Comparison of ENCODE assay signal across 1 cellular context in genomic region chr6:83847179-83847578, GRCh38.
TF ChIP-seq lines count a peak whose summit lies in the region.

No MANE protein-coding gene starts in this region.

TF ChIP-seq in HEK293, 187 proteins besides CTCF, POLR2A, EP300 and RAD21 (continued from another document):
- TF ChIP-seq, protein P1, sequence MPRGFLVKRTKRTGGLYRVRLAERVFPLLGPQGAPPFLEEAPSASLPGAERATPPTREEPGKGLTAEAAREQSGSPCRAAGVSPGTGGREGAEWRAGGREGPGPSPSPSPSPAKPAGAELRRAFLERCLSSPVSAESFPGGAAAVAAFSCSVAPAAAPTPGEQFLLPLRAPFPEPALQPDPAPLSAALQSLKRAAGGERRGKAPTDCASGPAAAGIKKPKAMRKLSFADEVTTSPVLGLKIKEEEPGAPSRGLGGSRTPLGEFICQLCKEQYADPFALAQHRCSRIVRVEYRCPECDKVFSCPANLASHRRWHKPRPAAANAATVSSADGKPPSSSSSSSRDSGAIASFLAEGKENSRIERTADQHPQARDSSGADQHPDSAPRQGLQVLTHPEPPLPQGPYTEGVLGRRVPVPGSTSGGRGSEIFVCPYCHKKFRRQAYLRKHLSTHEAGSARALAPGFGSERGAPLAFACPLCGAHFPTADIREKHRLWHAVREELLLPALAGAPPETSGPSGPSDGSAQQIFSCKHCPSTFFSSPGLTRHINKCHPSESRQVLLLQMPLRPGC (tag by site-specific recombination; IDR thresholded peaks at IDR 0.05): peak; percentile 59; the same call in 1 of the 2 replicates
- no peak for TF ChIP-seq ZNF776 (tag by site-specific recombination; IDR thresholded peaks at IDR 0.05; ENCODE audit: borderline replicate concordance)
